In the genomic region with DNA sequence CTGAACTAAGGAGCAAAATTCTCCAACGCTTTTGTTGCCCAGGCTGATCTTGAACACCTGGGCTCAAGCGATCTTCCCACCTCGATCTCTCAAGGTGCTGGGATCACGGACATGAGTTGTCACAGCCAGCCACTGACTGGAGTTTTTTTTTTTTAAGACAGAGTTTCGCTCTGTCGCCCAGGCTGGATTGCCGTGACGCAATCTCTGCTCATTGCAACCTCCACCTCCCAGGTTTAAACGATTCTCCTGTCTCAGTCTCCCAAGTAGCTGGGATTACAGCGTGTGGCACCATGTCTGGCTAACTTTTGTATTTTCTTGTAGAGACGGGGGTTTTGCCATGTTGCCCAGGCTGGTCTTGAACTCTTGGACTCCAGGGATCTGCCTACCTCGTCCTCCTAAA, we compare ENCODE assay signal across 22 cellular contexts.
"Had no signal": no experiment of that assay in that cellular context is flagged by ENCODE, and none has a peak within 500 bp of the region (broad histone marks: within the 10 kb centered on the region; RNA-seq: fewer than 3 reads in every experiment).

No MANE protein-coding gene starts in this region.

- H3K27ac Mint-ChIP-seq: activated CD8-positive, alpha-beta T cell treated with anti-CD3 and anti-CD28 coated beads for 36 hours; activated naive CD8-positive, alpha-beta T cell treated with anti-CD3 and anti-CD28 coated beads for 36 hours; activated T-cell treated with anti-CD3 and anti-CD28 coated beads, Interleukin-2, amount 50 U/mL, for 72 hours; memory B cell; natural killer cell had no signal

- H3K4me3 Mint-ChIP-seq: activated CD8-positive, alpha-beta T cell treated with anti-CD3 and anti-CD28 coated beads for 36 hours; activated naive CD8-positive, alpha-beta T cell treated with anti-CD3 and anti-CD28 coated beads for 36 hours; activated T-cell treated with anti-CD3 and anti-CD28 coated beads, Interleukin-2, amount 50 U/mL, for 72 hours; memory B cell; natural killer cell had no signal

- H3K36me3 Mint-ChIP-seq: natural killer cell had no signal

- H3K27me3 ChIP-seq: body of pancreas, esophagus muscularis mucosa, hepatocyte, tibial nerve had no signal

- H3K4me3 ChIP-seq: body of pancreas, coronary artery, esophagus muscularis mucosa, hepatocyte, left ventricle myocardium inferior, mucosa of descending colon, tibial nerve had no signal

- H3K4me2 ChIP-seq: hepatocyte had no signal

- H3K27ac ChIP-seq: body of pancreas, coronary artery, esophagus muscularis mucosa, hepatocyte, left ventricle myocardium inferior, tibial nerve, VCaP had no signal

- H3K9me3 Mint-ChIP-seq: activated CD8-positive, alpha-beta T cell treated with anti-CD3 and anti-CD28 coated beads for 36 hours; activated naive CD8-positive, alpha-beta T cell treated with anti-CD3 and anti-CD28 coated beads for 36 hours; activated T-cell treated with anti-CD3 and anti-CD28 coated beads, Interleukin-2, amount 50 U/mL, for 72 hours; memory B cell; natural killer cell had no signal

- DNase-seq: activated CD4-positive, alpha-beta T cell treated with anti-CD3 and anti-CD28 coated beads for 4 hours; activated CD8-positive, alpha-beta T cell treated with anti-CD3 and anti-CD28 coated beads for 36 hours; activated naive CD8-positive, alpha-beta T cell treated with anti-CD3 and anti-CD28 coated beads for 36 hours; activated T-cell treated with anti-CD3 and anti-CD28 coated beads, Interleukin-2, amount 50 U/mL, for 72 hours; amygdala; body of pancreas; caudate nucleus; kidney; left ventricle myocardium inferior; mucosa of descending colon; natural killer cell; retina; stimulated activated CD4-positive, alpha-beta T cell treated with anti-CD3 and anti-CD28 coated beads, Interleukin-15, amount 100 ng/mL, for 24 hours; stimulated activated CD4-positive, alpha-beta T cell treated with anti-CD3 and anti-CD28 coated beads, Interleukin-4, amount 100 ng/mL, for 1 hour; stimulated activated naive CD4-positive, alpha-beta T cell; T1000 had no signal

- H3K9me3 ChIP-seq: body of pancreas, esophagus muscularis mucosa, left ventricle myocardium inferior, mucosa of descending colon, tibial nerve had no signal

- H3K36me3 ChIP-seq: left ventricle myocardium inferior had no signal

- H3K27me3 Mint-ChIP-seq: activated CD8-positive, alpha-beta T cell treated with anti-CD3 and anti-CD28 coated beads for 36 hours; activated naive CD8-positive, alpha-beta T cell treated with anti-CD3 and anti-CD28 coated beads for 36 hours; memory B cell had no signal

- ATAC-seq: activated CD8-positive, alpha-beta T cell treated with anti-CD3 and anti-CD28 coated beads for 36 hours; activated T-cell treated with anti-CD3 and anti-CD28 coated beads, Interleukin-2, amount 50 U/mL, for 72 hours; body of pancreas; mucosa of descending colon; natural killer cell had no signal
